ENCODE assay signal across 1 cellular context in the genomic region with DNA sequence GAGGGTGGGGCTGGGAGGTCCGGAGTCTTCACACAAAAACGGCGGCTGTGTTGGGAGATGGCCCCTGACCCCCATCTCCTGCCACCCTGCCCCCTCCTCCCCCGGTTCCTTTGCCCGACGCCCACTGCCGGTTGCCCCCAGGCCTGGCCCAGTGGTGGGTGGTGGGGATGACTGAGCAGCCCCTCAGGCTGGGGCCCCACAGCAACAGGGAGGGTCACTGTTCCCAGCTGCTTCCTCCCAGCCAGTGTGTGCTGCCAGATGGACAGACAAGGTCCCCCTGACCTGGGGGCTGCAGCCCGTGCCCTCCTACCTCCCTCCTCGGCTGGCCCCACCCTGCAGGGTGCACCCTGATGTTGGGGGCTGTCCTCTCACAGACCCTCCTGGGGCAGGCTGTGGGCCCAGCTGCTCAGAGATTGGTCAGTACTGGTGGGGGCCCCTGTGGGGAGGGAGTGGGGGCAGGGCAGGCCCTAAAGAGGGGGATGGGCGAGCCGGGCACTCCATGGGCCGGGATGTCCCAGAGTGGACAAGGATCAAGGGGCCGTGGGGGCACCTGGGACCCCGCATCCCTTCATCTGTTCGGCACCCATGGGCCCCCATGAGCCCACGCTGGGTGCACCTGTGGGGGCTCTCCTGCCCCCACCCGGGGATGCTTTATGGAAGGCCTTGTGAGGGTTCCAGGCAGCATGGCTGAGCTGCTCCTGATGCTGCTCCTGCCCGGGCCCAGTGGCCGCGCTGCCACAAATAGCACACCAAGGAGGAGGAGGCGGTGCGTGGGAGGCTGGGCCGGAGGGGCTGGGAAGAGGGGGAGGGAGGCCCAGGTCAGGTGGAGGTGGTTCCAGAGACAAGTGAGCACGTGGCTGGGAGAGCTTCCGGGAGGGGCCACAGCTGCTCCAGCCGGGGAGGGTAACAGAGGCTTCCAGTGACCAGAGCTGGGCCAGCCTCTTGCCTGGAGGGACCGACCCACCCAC.
TF ChIP-seq lines count a peak whose summit lies in the region.

No MANE protein-coding gene starts in this region.

TF ChIP-seq in H1, 55 proteins besides CTCF, POLR2A, EP300 and RAD21:
- TF ChIP-seq, protein P1, sequence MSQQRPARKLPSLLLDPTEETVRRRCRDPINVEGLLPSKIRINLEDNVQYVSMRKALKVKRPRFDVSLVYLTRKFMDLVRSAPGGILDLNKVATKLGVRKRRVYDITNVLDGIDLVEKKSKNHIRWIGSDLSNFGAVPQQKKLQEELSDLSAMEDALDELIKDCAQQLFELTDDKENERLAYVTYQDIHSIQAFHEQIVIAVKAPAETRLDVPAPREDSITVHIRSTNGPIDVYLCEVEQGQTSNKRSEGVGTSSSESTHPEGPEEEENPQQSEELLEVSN (IDR thresholded peaks at IDR 0.05) = no peak
- TF ChIP-seq TAF7 (optimal IDR thresholded peaks at IDR 0.05; ENCODE audit: borderline replicate concordance, low read depth, low read length) (no peak), TEAD4 (IDR thresholded peaks at IDR 0.05; ENCODE audit: low read depth, low read length) (no peak)
